8 cellular contexts compared by ENCODE assay signal in genomic region chr4:74934016-74934821, GRCh38.
A peak's percentile ranks its signal among the peaks of the same experiment; 100 is the strongest.
DNase-seq lines count a peak whose midpoint lies in the region; ATAC-seq and TF ChIP-seq lines count a peak whose summit lies in the region.

No MANE protein-coding gene starts in this region.

- peak overlapping the region; percentile 80 for H3K4me2 ChIP-seq in DOHH2 (ENCODE audit: low read length)

- H3K27ac ChIP-seq in DOHH2 (ENCODE audit: low read depth, low read length) (no peak overlapping the region), iPS DF 6.9 (ENCODE audit: low read length) (no peak overlapping the region)

- no peak for ATAC-seq in GM19452 (IDR thresholded peaks at IDR 0.05; ENCODE audit: unreplicated experiment)

- peak; percentile 1 for DNase-seq in NCI-H146 treated with DMSO at 0.1 percent for 48 hours (lab: John Stamatoyannopoulos, UW; ENCODE audit: unreplicated experiment)
- DNase-seq in astrocyte of the cerebellum (ENCODE audit: low read depth), result no peak
- no peak for DNase-seq in iPS DF 6.9 (ENCODE audit: low read depth, low spot score)
- DNase-seq in retinal pigment epithelial cell (ENCODE audit: low read depth), result no peak
- DNase-seq in erythroblast (lab: John Stamatoyannopoulos, UW), result no peak
- no peak for DNase-seq in HPDE6-E6E7 (ENCODE audit: extremely low spot score)

- TF ChIP-seq POLR2A in erythroblast (IDR thresholded peaks at IDR 0.05; ENCODE audit: low read length), result no peak

- H3K79me2 ChIP-seq in DOHH2 (ENCODE audit: control insufficient read depth, low read length), result no peaks in the 10 kb centered on the region

- no CpG with 5 or more reads among the region's 45 CpGs for WGBS in iPS DF 6.9 (ENCODE audit: insufficient coverage, insufficient read length)

- peaks cover 44% of the 10 kb centered on the region for H3K27me3 ChIP-seq in DOHH2 (ENCODE audit: control insufficient read depth, low read length)
- H3K27me3 ChIP-seq in iPS DF 6.9 (ENCODE audit: control insufficient read depth, insufficient read depth, low read length), result peaks cover 17% of the 10 kb centered on the region

- in situ Hi-C loops in astrocyte of the cerebellum (cut with HindIII; ENCODE audit: low sequenced_read_pairs), result no loop called here

- H3K9me2 ChIP-seq in DOHH2 (replicated peaks; ENCODE audit: control insufficient read depth, low read length), result no peaks in the 10 kb centered on the region

- no peak for TF ChIP-seq CTCF in DOHH2 (IDR thresholded peaks at IDR 0.05; ENCODE audit: low read depth, low read length, poor library complexity, severe bottlenecking)
- no peak for TF ChIP-seq CTCF in astrocyte of the cerebellum (IDR thresholded peaks at IDR 0.05; ENCODE audit: low read depth, low read length, missing control alignments)
- no peak for TF ChIP-seq CTCF in retinal pigment epithelial cell (conservative IDR thresholded peaks at IDR 0.05; ENCODE audit: low read depth, low read length)

- H3K9me3 ChIP-seq in DOHH2 (ENCODE audit: control insufficient read depth, insufficient read depth, low read length) (no peaks in the 10 kb centered on the region), iPS DF 6.9 (ENCODE audit: control insufficient read depth, insufficient read depth, low read length) (no peaks in the 10 kb centered on the region)

- H3F3A ChIP-seq in DOHH2 (ENCODE audit: control insufficient read depth, insufficient read depth), result peaks cover 4% of the 10 kb centered on the region; the same call in 1 of the 2 replicates

- H3K4me3 ChIP-seq in DOHH2 (ENCODE audit: low read length), result peak overlapping the region; percentile 77
- peak overlapping the region; percentile 46 for H3K4me3 ChIP-seq in astrocyte of the cerebellum (ENCODE audit: low read depth, low read length)
- peak overlapping the region; percentile 48; the same call in 1 of the 2 replicates for H3K4me3 ChIP-seq in iPS DF 6.9 (ENCODE audit: low read length)
- peak overlapping the region; percentile 65 for H3K4me3 ChIP-seq in retinal pigment epithelial cell (ENCODE audit: low read length)

- H4K20me1 ChIP-seq in DOHH2 (ENCODE audit: control insufficient read depth, insufficient read depth, low read depth, low read length), result peaks cover 3% of the 10 kb centered on the region; the same call in 1 of the 2 replicates

- H3K4me1 ChIP-seq in DOHH2 (ENCODE audit: control insufficient read depth, low read length) (peaks cover 35% of the 10 kb centered on the region), iPS DF 6.9 (ENCODE audit: control insufficient read depth, insufficient read depth, low read length) (peaks cover 2% of the 10 kb centered on the region)

- H3K36me3 ChIP-seq in DOHH2 (ENCODE audit: control insufficient read depth, low read length) (no peaks in the 10 kb centered on the region), iPS DF 6.9 (ENCODE audit: control insufficient read depth, insufficient read depth, low read length) (no peaks in the 10 kb centered on the region)
